10 cellular contexts compared by ENCODE assay signal in genomic region chr1:50108497-50109073, GRCh38. TPM values are rescaled to one million over a fixed set of nuclear protein-coding genes. Genes with fewer than 3 reads are reported as not detected.
DNase-seq lines count a peak whose midpoint lies in the region; ATAC-seq and TF ChIP-seq lines count a peak whose summit lies in the region.
"Had no signal": no experiment of that assay in that cellular context is flagged by ENCODE, and none has a peak within 500 bp of the region (broad histone marks: within the 10 kb centered on the region; RNA-seq: fewer than 3 reads in every experiment).

Gene ELAVL4 (plus strand): TSS chr1:50108920. CDS start chr1:50109190, 270 bp downstream.

- H3K27ac Mint-ChIP-seq in activated CD8-positive, alpha-beta T cell treated with anti-CD3 and anti-CD28 coated beads for 36 hours, result no peak within 1 kb of the TSS
- peak within 1 kb of the TSS in 5 of 9 donors; percentile 4 to 79 (median 10) for H3K27ac Mint-ChIP-seq in naive thymus-derived CD4-positive, alpha-beta T cell
- H3K27ac Mint-ChIP-seq in endothelial cell (ENCODE audit: unreplicated experiment), result no peak within 1 kb of the TSS
- H3K27ac Mint-ChIP-seq: activated CD4-positive, alpha-beta memory T cell treated with anti-CD3 and anti-CD28 coated beads, Interleukin-2, amount 10 ng/mL, durations not matched to agents 7 days and 5 days had no signal

- intact Hi-C loops in activated CD8-positive, alpha-beta T cell treated with anti-CD3 and anti-CD28 coated beads for 36 hours (cut with micrococcal nuclease), result no loop called here
- intact Hi-C loops in naive thymus-derived CD4-positive, alpha-beta T cell (cut with micrococcal nuclease), result no loop called here
- intact Hi-C loops in left lung (cut with DNase I), result no loop called here

- no peak for TF ChIP-seq CTCF in activated CD8-positive, alpha-beta T cell treated with anti-CD3 and anti-CD28 coated beads for 36 hours (IDR thresholded peaks at IDR 0.05)
- TF ChIP-seq CTCF in endothelial cell (IDR thresholded peaks at IDR 0.05; ENCODE audit: unreplicated experiment) (no peak), left lung (IDR thresholded peaks at IDR 0.05) (no peak)

- no peaks in the 10 kb centered on the region for H3K36me3 ChIP-seq in naive thymus-derived CD4-positive, alpha-beta T cell (ENCODE audit: control insufficient read depth in 2 of 3, insufficient read depth in 3 of 3, low read length in 3 of 3)
- no peaks in the 10 kb centered on the region for H3K36me3 ChIP-seq in left lung

- H3K27me3 Mint-ChIP-seq in activated CD8-positive, alpha-beta T cell treated with anti-CD3 and anti-CD28 coated beads for 36 hours, result peaks cover 44% of the 10 kb centered on the region
- H3K27me3 Mint-ChIP-seq in naive thymus-derived CD4-positive, alpha-beta T cell, result peaks cover 51 to 69% (median 53%) of the 10 kb centered on the region in 5 donors
- H3K27me3 Mint-ChIP-seq in endothelial cell (ENCODE audit: unreplicated experiment), result no peaks in the 10 kb centered on the region

- H3K9me3 ChIP-seq in naive thymus-derived CD4-positive, alpha-beta T cell (ENCODE audit: control insufficient read depth in 2 of 3, low read length in 3 of 3), result no peaks in the 10 kb centered on the region
- no peaks in the 10 kb centered on the region for H3K9me3 ChIP-seq in left lung

- H3K36me3 Mint-ChIP-seq in activated CD8-positive, alpha-beta T cell treated with anti-CD3 and anti-CD28 coated beads for 36 hours (ENCODE audit: low read depth), result no peaks in the 10 kb centered on the region
- no peaks in the 10 kb centered on the region for H3K36me3 Mint-ChIP-seq in naive thymus-derived CD4-positive, alpha-beta T cell
- H3K36me3 Mint-ChIP-seq in endothelial cell (ENCODE audit: low read depth, unreplicated experiment), result no peaks in the 10 kb centered on the region

- POLR2A ChIA-PET in activated CD8-positive, alpha-beta T cell treated with anti-CD3 and anti-CD28 coated beads for 36 hours (lab: Charles Lee), result no interaction called here
- POLR2A ChIA-PET in naive thymus-derived CD4-positive, alpha-beta T cell (lab: Charles Lee), result no interaction called here

- H3K27me3 ChIP-seq in naive thymus-derived CD4-positive, alpha-beta T cell (ENCODE audit: control insufficient read depth in 2 of 2, insufficient read depth in 2 of 2, low read length in 2 of 2), result peaks cover under 1 to 4% of the 10 kb centered on the region in 2 donors
- H3K27me3 ChIP-seq in left lung, result peaks cover 22 to 58% of the 10 kb centered on the region in 2 donors

- no peak within 1 kb of the TSS for H3K4me3 ChIP-seq in naive thymus-derived CD4-positive, alpha-beta T cell (ENCODE audit: low read length)
- no peak within 1 kb of the TSS for H3K4me3 ChIP-seq in left lung

- H3K27ac ChIP-seq in naive thymus-derived CD4-positive, alpha-beta T cell (ENCODE audit: low read depth, low read length), result no peak within 1 kb of the TSS
- no peak within 1 kb of the TSS for H3K27ac ChIP-seq in left lung

- H3K4me3 Mint-ChIP-seq in activated CD8-positive, alpha-beta T cell treated with anti-CD3 and anti-CD28 coated beads for 36 hours, result peak within 1 kb of the TSS; percentile 42
- H3K4me3 Mint-ChIP-seq in naive thymus-derived CD4-positive, alpha-beta T cell, result peak within 1 kb of the TSS in 9 of 10 donors; percentile 39 to 89 (median 71)
- H3K4me3 Mint-ChIP-seq in endothelial cell (ENCODE audit: unreplicated experiment), result no peak within 1 kb of the TSS
- H3K4me3 Mint-ChIP-seq: activated CD4-positive, alpha-beta memory T cell treated with anti-CD3 and anti-CD28 coated beads, Interleukin-2, amount 10 ng/mL, durations not matched to agents 7 days and 5 days had no signal

- no peak for ATAC-seq in activated CD8-positive, alpha-beta T cell treated with anti-CD3 and anti-CD28 coated beads for 36 hours
- ATAC-seq in naive thymus-derived CD4-positive, alpha-beta T cell, result no peak
- no peak for ATAC-seq in left lung

- DNase-seq in Daoy (ENCODE audit: low read depth), result peak; percentile 17
- peak; percentile 96 to 99 for DNase-seq in NCI-H2081 (lab: John Stamatoyannopoulos, UW)
- no peak for DNase-seq in activated CD8-positive, alpha-beta T cell treated with anti-CD3 and anti-CD28 coated beads for 36 hours
- DNase-seq in naive thymus-derived CD4-positive, alpha-beta T cell, result no peak
- DNase-seq in endothelial cell (ENCODE audit: low spot score), result no peak
- no peak for DNase-seq in activated CD4-positive, alpha-beta T cell treated with anti-CD3 and anti-CD28 coated beads for 1 hour
- DNase-seq in left lung, result no peak
- no peak for DNase-seq in GDM1 (lab: John Stamatoyannopoulos, UW)
- DNase-seq: activated CD4-positive, alpha-beta memory T cell treated with anti-CD3 and anti-CD28 coated beads, Interleukin-2, amount 10 ng/mL, durations not matched to agents 7 days and 5 days; small intestine had no signal

- CTCF ChIA-PET in activated CD8-positive, alpha-beta T cell treated with anti-CD3 and anti-CD28 coated beads for 36 hours (lab: Charles Lee), result no interaction called here
- CTCF ChIA-PET in naive thymus-derived CD4-positive, alpha-beta T cell (lab: Charles Lee), result no interaction called here

- H3K4me1 ChIP-seq in naive thymus-derived CD4-positive, alpha-beta T cell (ENCODE audit: control insufficient read depth in 2 of 2, insufficient read depth in 2 of 2, low read length in 2 of 2), result peaks cover 3 to 5% of the 10 kb centered on the region in 2 donors
- peaks cover 0 to 8% of the 10 kb centered on the region in 2 donors for H3K4me1 ChIP-seq in left lung

- peaks cover 21% of the 10 kb centered on the region for H3K4me1 Mint-ChIP-seq in activated CD8-positive, alpha-beta T cell treated with anti-CD3 and anti-CD28 coated beads for 36 hours (ENCODE audit: low read depth)
- H3K4me1 Mint-ChIP-seq in naive thymus-derived CD4-positive, alpha-beta T cell, result peaks cover 8 to 23% (median 21%) of the 10 kb centered on the region in 7 donors
- H3K4me1 Mint-ChIP-seq in endothelial cell (ENCODE audit: unreplicated experiment), result peaks cover 18% of the 10 kb centered on the region

- H3K9me3 Mint-ChIP-seq in activated CD8-positive, alpha-beta T cell treated with anti-CD3 and anti-CD28 coated beads for 36 hours, result no peaks in the 10 kb centered on the region
- peaks cover 0 to 9% (median 0%) of the 10 kb centered on the region in 11 donors for H3K9me3 Mint-ChIP-seq in naive thymus-derived CD4-positive, alpha-beta T cell
- no peaks in the 10 kb centered on the region for H3K9me3 Mint-ChIP-seq in endothelial cell (ENCODE audit: unreplicated experiment)
- H3K9me3 Mint-ChIP-seq: activated CD4-positive, alpha-beta memory T cell treated with anti-CD3 and anti-CD28 coated beads, Interleukin-2, amount 10 ng/mL, durations not matched to agents 7 days and 5 days had no signal

RNA-seq across cellular contexts. Expression of gene ELAVL4, which starts in this region (rescaled TPM):
- 0.29 and 0.92 TPM in 2 replicates for total RNA-seq in Daoy (2014; rRNA removed; shearing (Covaris generic))
- not detected for total RNA-seq in activated CD8-positive, alpha-beta T cell treated with anti-CD3 and anti-CD28 coated beads for 36 hours
- under 1 TPM in 1 of 5 experiments, not detected in 4; 0.76 TPM for total RNA-seq in naive thymus-derived CD4-positive, alpha-beta T cell
- polyA plus RNA-seq in naive thymus-derived CD4-positive, alpha-beta T cell, result not detected
- total RNA-seq in endothelial cell (ENCODE audit: unreplicated experiment) (3.0 TPM), left lung (not detected)
- total RNA-seq: activated CD4-positive, alpha-beta memory T cell treated with anti-CD3 and anti-CD28 coated beads, Interleukin-2, amount 10 ng/mL, durations not matched to agents 7 days and 5 days had no signal

Comparison
In these comparisons a context has a peak if more than half of its experiments do, and no peak if none do; other contexts are left out.
1. Peak in DNase-seq in Daoy; RNA of the gene not detected or under 1 TPM.
2. DNase-seq: peak in NCI-H2081 (2 of 2); none in activated CD8-positive, alpha-beta T cell treated with anti-CD3 and anti-CD28 coated beads for 36 hours (single experiment), naive thymus-derived CD4-positive, alpha-beta T cell (0 of 9), endothelial cell (single experiment), activated CD4-positive, alpha-beta T cell treated with anti-CD3 and anti-CD28 coated beads for 1 hour (single experiment), left lung (0 of 2) and GDM1 (single experiment).
3. H3K27ac Mint-ChIP-seq: peak in naive thymus-derived CD4-positive, alpha-beta T cell (5 of 9); none in activated CD8-positive, alpha-beta T cell treated with anti-CD3 and anti-CD28 coated beads for 36 hours (single experiment) and endothelial cell (single experiment).